In genomic region chr6:42028234-42029061, GRCh38 we compare ENCODE assay signal across 8 cellular contexts. TPM values are rescaled to one million over a fixed set of nuclear protein-coding genes. Genes with fewer than 3 reads are reported as not detected.
DNase-seq lines count a peak whose midpoint lies in the region; ATAC-seq, FAIRE-seq and TF ChIP-seq lines count a peak whose summit lies in the region.

No MANE protein-coding gene starts in this region.

- H3K9me3 ChIP-seq in OCI-LY7 (ENCODE audit: low read length) (no peaks in the 10 kb centered on the region), neuronal stem cell (replicated peaks in 1 of 2; ENCODE audit: control insufficient read depth in 2 of 2, insufficient read depth in 1 of 2, low read depth in 1 of 2, low read length in 2 of 2) (no peaks in the 10 kb centered on the region)

- H3K9me2 ChIP-seq in OCI-LY7 (ENCODE audit: insufficient read depth, low read length): no peaks in the 10 kb centered on the region

- H3K36me3 ChIP-seq in OCI-LY7 (ENCODE audit: insufficient read depth, low read length): no peaks in the 10 kb centered on the region; the same call in 1 of the 2 replicates
- H3K36me3 ChIP-seq in neuronal stem cell (replicated peaks in 1 of 2; ENCODE audit: control insufficient read depth in 2 of 2, insufficient read depth in 2 of 2, low read length in 2 of 2): no peaks in the 10 kb centered on the region

- peak; percentile 14 for FAIRE-seq in GM12892 (lab: Jason Lieb, UNC)

- no peak overlapping the region for H3K18ac ChIP-seq in neuronal stem cell (ENCODE audit: low read length)

- H3K4me3 ChIP-seq in OCI-LY7 (ENCODE audit: low read depth, low read length, poor library complexity, severe bottlenecking) (no peak overlapping the region), neuronal stem cell (ENCODE audit: low read length in 2 of 2) (no peak overlapping the region)

- peak overlapping the region; percentile 22; the same call in 1 of the 2 replicates for H2AFZ ChIP-seq in OCI-LY7 (ENCODE audit: low read length)
- no peak overlapping the region for H2AFZ ChIP-seq in neuronal stem cell (ENCODE audit: low read length)

- POLR2A ChIA-PET in OCI-LY7 (lab: Charles Lee): interaction anchor here (0.6 to 4.2 kb wide), 16 partner anchors 12 to 718 kb away, joined by 3 to 30 read pairs (median 4); partner anchors contain the start of genes CCND3, TAF8 and TBCC

- H2BK120ac ChIP-seq in neuronal stem cell (ENCODE audit: low read depth, low read length): no peak overlapping the region

- CTCF ChIA-PET in OCI-LY7 (lab: Charles Lee; ENCODE audit: unreplicated experiment): interaction anchor here (0.8 to 1.2 kb wide), 3 partner anchors 11 to 17 kb away, joined by 3 to 4 read pairs (median 4); no protein-coding TSS in a partner anchor

- ATAC-seq in GM18502 (IDR thresholded peaks at IDR 0.05; ENCODE audit: poor library complexity, unreplicated experiment): no peak

- peak overlapping the region; percentile 47 for H3K4me2 ChIP-seq in OCI-LY7 (ENCODE audit: low read length)
- H3K4me2 ChIP-seq in neuronal stem cell (ENCODE audit: insufficient read depth, low read length, poor library complexity, severe bottlenecking): no peak overlapping the region

- no peak overlapping the region for H2BK5ac ChIP-seq in neuronal stem cell (ENCODE audit: low read length)

- H3K14ac ChIP-seq in neuronal stem cell (ENCODE audit: low read length): no peak overlapping the region

- H3K79me1 ChIP-seq in neuronal stem cell (ENCODE audit: low read depth, low read length): no peaks in the 10 kb centered on the region

- H2AK5ac ChIP-seq in neuronal stem cell (ENCODE audit: low read depth, low read length): no peak overlapping the region

- peaks cover 100% of the 10 kb centered on the region for H3K4me1 ChIP-seq in OCI-LY7 (ENCODE audit: insufficient read depth, low read length, poor library complexity, severe bottlenecking)
- peaks cover 0 to 6% of the 10 kb centered on the region in 2 donors for H3K4me1 ChIP-seq in neuronal stem cell (ENCODE audit: control insufficient read depth in 2 of 2, insufficient read depth in 1 of 2, low read depth in 1 of 2, low read length in 2 of 2)

- peak overlapping the region; percentile 98 for H3K27ac ChIP-seq in OCI-LY7 (ENCODE audit: low read depth, low read length, poor library complexity, severe bottlenecking)
- H3K27ac ChIP-seq in neuronal stem cell (replicated peaks; ENCODE audit: low read length): no peak overlapping the region

- H3K23ac ChIP-seq in neuronal stem cell (ENCODE audit: low read depth, low read length, poor library complexity): peak overlapping the region; percentile 29

- H4K8ac ChIP-seq in neuronal stem cell (ENCODE audit: low read depth, low read length): no peak overlapping the region

- no peak overlapping the region for H3K9ac ChIP-seq in neuronal stem cell (ENCODE audit: low read depth, low read length, poor library complexity)

- TF ChIP-seq POLR2A in GM12892 (IDR thresholded peaks at IDR 0.05; ENCODE audit: low read depth, low read length): no peak

- no peaks in the 10 kb centered on the region for H4K20me1 ChIP-seq in OCI-LY7 (ENCODE audit: insufficient read depth, low read length)

- WGBS in neuronal stem cell (ENCODE audit: extremely low coverage in 2 of 2, insufficient read length in 2 of 2, insufficient replicate concordance in 1 of 2), 2 donors: no CpG with 5 or more reads among the region's 17 CpGs

- H2BK12ac ChIP-seq in neuronal stem cell (ENCODE audit: low read length): no peak overlapping the region

- TF ChIP-seq CTCF in OCI-LY7 (conservative IDR thresholded peaks at IDR 0.05; ENCODE audit: low read length): no peak

- DNase-seq in GM12892 (ENCODE audit: insufficient read length) (no peak), OCI-LY7 (ENCODE audit: low spot score) (no peak), dermis blood vessel endothelial cell (peak; percentile 90), neuronal stem cell (ENCODE audit: low spot score) (no peak), superior temporal gyrus (ENCODE audit: extremely low spot score) (no peak), nucleus accumbens (lab: John Stamatoyannopoulos, UW) (no peak)
- DNase-seq in activated CD4-positive, alpha-beta T cell treated with anti-CD3 and anti-CD28 coated beads for 48 hours: no peak

- peaks cover 4% of the 10 kb centered on the region; the same call in 1 of the 2 replicates for H3K79me2 ChIP-seq in OCI-LY7 (ENCODE audit: insufficient read depth, low read depth, low read length)

- intact Hi-C loops in OCI-LY7 (cut with micrococcal nuclease; ENCODE audit: unreplicated experiment): loop anchor here (10.0 kb wide), 1 partner anchor 716 kb away; the partner anchor contains the start of gene TBCC

- no peak overlapping the region for H4K91ac ChIP-seq in neuronal stem cell (ENCODE audit: low read depth, low read length, poor library complexity)

- H3K4ac ChIP-seq in neuronal stem cell (ENCODE audit: low read length): no peak overlapping the region

- no peaks in the 10 kb centered on the region for H3K27me3 ChIP-seq in neuronal stem cell (ENCODE audit: control insufficient read depth in 3 of 3, insufficient read depth in 3 of 3, low read depth in 1 of 3, low read length in 3 of 3)

- BruUV-seq in OCI-LY7 (replicated peaks; lab: Mats Ljungman, UMichigan): no TSS peak

- H2BK15ac ChIP-seq in neuronal stem cell (ENCODE audit: low read length): no peak overlapping the region

RNA-seq across cellular contexts. Expression of gene TAF8, which starts 21.9 kb away (rescaled TPM):
- polyA plus RNA-seq in GM12892 (2012; ENCODE audit: missing spikeins): 11.4 TPM
- 33.2 and 35.1 TPM in 2 replicates for total RNA-seq in OCI-LY7 (2014; rRNA removed; shearing (Covaris generic))
- total RNA-seq in OCI-LY7 (2022) (47.8 and 56.0 TPM in 2 replicates), dermis blood vessel endothelial cell (19.1 and 20.3 TPM in 2 replicates)
- 30.4 TPM for polyA plus RNA-seq in neuronal stem cell (2013, experiment 1 of 2)
- 29.3 TPM for polyA plus RNA-seq in neuronal stem cell (2013, experiment 2 of 2)
